In the genomic region with DNA sequence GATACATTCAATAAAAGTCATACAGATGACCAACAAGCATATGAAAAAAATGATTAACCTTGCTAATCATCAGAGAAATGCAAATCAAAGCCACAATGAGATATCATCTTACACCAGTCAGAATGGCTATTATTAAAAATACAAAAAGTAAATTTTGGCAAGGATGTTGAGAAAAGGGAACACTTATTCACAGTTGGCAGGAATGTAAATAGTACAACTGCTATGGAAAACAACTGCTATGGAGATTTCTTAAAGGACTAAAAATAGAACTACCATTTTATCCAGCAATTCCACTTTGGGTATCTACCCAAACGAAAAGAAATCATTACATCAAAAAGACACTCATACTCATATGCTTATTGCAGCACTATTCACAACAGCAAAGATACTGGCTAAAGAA, we compare ENCODE assay signal across 18 cellular contexts.
DNase-seq lines count a peak whose midpoint lies in the region; TF ChIP-seq lines count a peak whose summit lies in the region.
"Had no signal": no experiment of that assay in that cellular context is flagged by ENCODE, and none has a peak within 500 bp of the region (broad histone marks: within the 10 kb centered on the region; RNA-seq: fewer than 3 reads in every experiment).

No MANE protein-coding gene starts in this region.

- in situ Hi-C loops in HAP-1 (cut with MboI; ENCODE audit: low sequenced_read_pairs) = no loop called here

- no peaks in the 10 kb centered on the region for H3K9me3 Mint-ChIP-seq in type B pancreatic cell

- H3K4me3 Mint-ChIP-seq in type B pancreatic cell = no peak overlapping the region
- H3K4me3 Mint-ChIP-seq: CD4-positive, CD25-positive, alpha-beta regulatory T cell; CD8-positive, alpha-beta memory T cell; IgD-negative memory B cell had no signal

- H3K9me3 ChIP-seq in adipocyte (ENCODE audit: control insufficient read depth, low read length) (no peaks in the 10 kb centered on the region), HAP-1 (no peaks in the 10 kb centered on the region)
- H3K9me3 ChIP-seq: BE2C had no signal

- no peaks in the 10 kb centered on the region for H3K27me3 ChIP-seq in adipocyte (replicated peaks; ENCODE audit: control insufficient read depth, insufficient read depth, low read length)
- H3K27me3 ChIP-seq in HAP-1 (ENCODE audit: low read depth) = no peaks in the 10 kb centered on the region
- H3K27me3 ChIP-seq: BE2C had no signal

- DNase-seq in M059J (ENCODE audit: low read depth) = peak; percentile 34
- DNase-seq in adipocyte (ENCODE audit: low read depth) = peak; percentile 7
- DNase-seq in fibroblast of the conjunctiva (ENCODE audit: low read depth) = peak; percentile 12
- no peak for DNase-seq in HAP-1 (ENCODE audit: low spot score in 2 of 2)
- DNase-seq in NCI-H2196 (lab: John Stamatoyannopoulos, UW; ENCODE audit: unreplicated experiment) = no peak
- DNase-seq in NCI-H345 treated with DMSO at 0.1 percent for 48 hours (lab: John Stamatoyannopoulos, UW; ENCODE audit: unreplicated experiment) = no peak
- no peak for DNase-seq in type B pancreatic cell (ENCODE audit: extremely low spot score, unreplicated experiment)
- DNase-seq: ACHN; BE2C; C1 segment of cervical spinal cord; CD4-positive, CD25-positive, alpha-beta regulatory T cell; CD8-positive, alpha-beta memory T cell; COR-L47; DMS 273 treated with DMSO at 0.1 percent for 48 hours; DMS53; DND-41; GM23248 had no signal

- H3K27me3 Mint-ChIP-seq in type B pancreatic cell = no peaks in the 10 kb centered on the region
- H3K27me3 Mint-ChIP-seq: CD4-positive, CD25-positive, alpha-beta regulatory T cell; IgD-negative memory B cell had no signal

- TF ChIP-seq CTCF in type B pancreatic cell (conservative IDR thresholded peaks at IDR 0.05) = no peak

- H3K36me3 Mint-ChIP-seq in type B pancreatic cell = no peaks in the 10 kb centered on the region
- H3K36me3 Mint-ChIP-seq: CD4-positive, CD25-positive, alpha-beta regulatory T cell; CD8-positive, alpha-beta memory T cell; IgD-negative memory B cell had no signal

- H3K9ac ChIP-seq in adipocyte (ENCODE audit: low read length) = no peak overlapping the region
- H3K9ac ChIP-seq: GM23248 had no signal

- no peak overlapping the region for H3K27ac Mint-ChIP-seq in type B pancreatic cell
- H3K27ac Mint-ChIP-seq: CD4-positive, CD25-positive, alpha-beta regulatory T cell; CD8-positive, alpha-beta memory T cell; IgD-negative memory B cell had no signal

- H3K4me3 ChIP-seq in adipocyte (ENCODE audit: low read length) = no peak overlapping the region
- no peak overlapping the region for H3K4me3 ChIP-seq in HAP-1
- H3K4me3 ChIP-seq: GM23248 had no signal

- no peaks in the 10 kb centered on the region for H3K4me1 Mint-ChIP-seq in type B pancreatic cell (ENCODE audit: unreplicated experiment)
- H3K4me1 Mint-ChIP-seq: CD4-positive, CD25-positive, alpha-beta regulatory T cell; CD8-positive, alpha-beta memory T cell; IgD-negative memory B cell had no signal

- no peaks in the 10 kb centered on the region for H3K36me3 ChIP-seq in adipocyte (ENCODE audit: control insufficient read depth, insufficient read depth, low read length, severe bottlenecking)
- H3K36me3 ChIP-seq in HAP-1 (replicated peaks) = no peaks in the 10 kb centered on the region
- H3K36me3 ChIP-seq: BE2C had no signal

- H3K4me1 ChIP-seq in adipocyte (ENCODE audit: control insufficient read depth, insufficient read depth, low read length) (no peaks in the 10 kb centered on the region), HAP-1 (no peaks in the 10 kb centered on the region)
- H3K4me1 ChIP-seq: BE2C had no signal

Comparison
In these comparisons a context has a peak if more than half of its experiments do, and no peak if none do; other contexts are left out.
1. DNase-seq: peak in M059J (single experiment), adipocyte (single experiment) and fibroblast of the conjunctiva (single experiment); none in HAP-1 (0 of 2), NCI-H2196 (single experiment), NCI-H345 treated with DMSO at 0.1 percent for 48 hours (single experiment) and type B pancreatic cell (single experiment).